Comparison of ENCODE assay signal across 23 cellular contexts in genomic region chr1:227789881-227790400, GRCh38. TPM values are rescaled to one million over a fixed set of nuclear protein-coding genes. Genes with fewer than 3 reads are reported as not detected.
DNase-seq lines count a peak whose midpoint lies in the region; ATAC-seq and TF ChIP-seq lines count a peak whose summit lies in the region.
"Had no signal": no experiment of that assay in that cellular context is flagged by ENCODE, and none has a peak within 500 bp of the region (broad histone marks: within the 10 kb centered on the region; RNA-seq: fewer than 3 reads in every experiment).

No MANE protein-coding gene starts in this region.

- H3K9me3 ChIP-seq in endodermal cell (ENCODE audit: control insufficient read depth, low read length) (no peaks in the 10 kb centered on the region), psoas muscle (no peaks in the 10 kb centered on the region)
- H3K9me3 ChIP-seq: adrenal gland, HAP-1, heart left ventricle, Peyer's patch, right lobe of liver had no signal

- TF ChIP-seq CTCF in endodermal cell (conservative IDR thresholded peaks at IDR 0.05), result peak; percentile 36
- TF ChIP-seq CTCF in psoas muscle (IDR thresholded peaks at IDR 0.05), result peak; percentile 0

- H3K9me3 Mint-ChIP-seq in endodermal cell, result no peaks in the 10 kb centered on the region
- H3K9me3 Mint-ChIP-seq: stimulated activated naive B cell treated with anti-CD40 and anti-IgM and Interleukin-4, amounts not matched to agents 10 μg/mL and 1 μg/mL and 100 μg/mL, for 72 hours had no signal

- intact Hi-C loops in psoas muscle (cut with DNase I), result loop anchor here in 1 of 2 donors (5.0 kb wide), 1 partner anchor 58 kb away; no protein-coding TSS in a partner anchor

- H3K27ac Mint-ChIP-seq in endodermal cell, result no peak overlapping the region
- H3K27ac Mint-ChIP-seq: activated CD4-positive, alpha-beta T cell treated with anti-CD3 and anti-CD28 coated beads for 36 hours; stimulated activated naive B cell treated with anti-CD40 and anti-IgM and Interleukin-4, amounts not matched to agents 10 μg/mL and 1 μg/mL and 100 μg/mL, for 72 hours had no signal

- H3K36me3 ChIP-seq in endodermal cell (ENCODE audit: control insufficient read depth, insufficient read depth, low read length) (no peaks in the 10 kb centered on the region), psoas muscle (ENCODE audit: insufficient read depth in 1 of 2, low read depth in 1 of 2) (no peaks in the 10 kb centered on the region)
- H3K36me3 ChIP-seq: adrenal gland, HAP-1, heart left ventricle, Peyer's patch, right lobe of liver had no signal

- H3K4me1 Mint-ChIP-seq in endodermal cell, result peaks cover 8% of the 10 kb centered on the region

- no peak overlapping the region for H3K27ac ChIP-seq in endodermal cell (ENCODE audit: low read depth, low read length)
- H3K27ac ChIP-seq in psoas muscle, result no peak overlapping the region
- H3K27ac ChIP-seq: Peyer's patch, right lobe of liver, SK-N-MC had no signal

- WGBS in endodermal cell (ENCODE audit: insufficient coverage in 1 of 2, insufficient read length in 1 of 2), 2 experiments, result 88 to 94% methylated on average over 4 to 6 of the region's 6 CpGs
- 91 to 95% (median 94%) methylated on average over 6 of the region's 6 CpGs for WGBS in psoas muscle, 3 donors

- no peak overlapping the region for H3K4me3 Mint-ChIP-seq in endodermal cell

- peak; percentile 79 for DNase-seq in G401 (ENCODE audit: low spot score)
- peak; percentile 41 for DNase-seq in NCI-H69 (lab: John Stamatoyannopoulos, UW)
- peak; percentile 57 for DNase-seq in endodermal cell
- no peak for DNase-seq in psoas muscle
- no peak for DNase-seq in NCI-H1417 treated with DMSO at 0.1 percent for 48 hours (lab: John Stamatoyannopoulos, UW)
- DNase-seq in mesenteric fat pad (ENCODE audit: low spot score), result no peak
- DNase-seq: activated CD4-positive, alpha-beta T cell treated with anti-CD3 and anti-CD28 coated beads for 36 hours; activated gamma-delta T cell; effector memory CD4-positive, alpha-beta T cell; NCI-H1436; NCI-H774; stimulated activated naive B cell treated with anti-CD40 and anti-IgM and Interleukin-4, amounts not matched to agents 10 μg/mL and 1 μg/mL and 100 μg/mL, for 72 hours had no signal

- H3K4me1 ChIP-seq in endodermal cell (ENCODE audit: control insufficient read depth, insufficient read depth, low read length) (peaks cover 8% of the 10 kb centered on the region), psoas muscle (peaks cover 18% of the 10 kb centered on the region)
- H3K4me1 ChIP-seq: HAP-1 had no signal

- ATAC-seq in psoas muscle (no peak), GM18861 (IDR thresholded peaks at IDR 0.05; ENCODE audit: unreplicated experiment) (no peak)
- ATAC-seq: activated CD4-positive, alpha-beta T cell treated with anti-CD3 and anti-CD28 coated beads for 36 hours; heart left ventricle; right lobe of liver; stimulated activated naive B cell treated with anti-CD40 and anti-IgM and Interleukin-4, amounts not matched to agents 10 μg/mL and 1 μg/mL and 100 μg/mL, for 72 hours had no signal

- H3K36me3 Mint-ChIP-seq in endodermal cell (ENCODE audit: low read depth), result no peaks in the 10 kb centered on the region
- H3K36me3 Mint-ChIP-seq: stimulated activated naive B cell treated with anti-CD40 and anti-IgM and Interleukin-4, amounts not matched to agents 10 μg/mL and 1 μg/mL and 100 μg/mL, for 72 hours had no signal

- no peak overlapping the region for H3K9ac ChIP-seq in endodermal cell (ENCODE audit: extremely low read depth, low read length, poor library complexity, severe bottlenecking)

- in situ Hi-C loops in G401 (cut with HindIII; ENCODE audit: low sequenced_read_pairs), result no loop called here

- H3K27me3 ChIP-seq in endodermal cell (ENCODE audit: control insufficient read depth, insufficient read depth, low read length, poor library complexity, severe bottlenecking) (peaks cover 47% of the 10 kb centered on the region), psoas muscle (ENCODE audit: insufficient read depth in 3 of 3, low read length in 2 of 3) (peaks cover 0 to 2% (median 0%) of the 10 kb centered on the region in 3 donors)
- H3K27me3 ChIP-seq: adrenal gland, Peyer's patch, right lobe of liver had no signal

- H3K4me3 ChIP-seq in endodermal cell (ENCODE audit: low read length) (no peak overlapping the region), psoas muscle (no peak overlapping the region)
- H3K4me3 ChIP-seq: adrenal gland, HAP-1, heart left ventricle, Peyer's patch, right lobe of liver had no signal

- peaks cover 47% of the 10 kb centered on the region for H3K27me3 Mint-ChIP-seq in endodermal cell (ENCODE audit: insufficient read depth)
- H3K27me3 Mint-ChIP-seq: activated CD4-positive, alpha-beta T cell treated with anti-CD3 and anti-CD28 coated beads for 36 hours had no signal

RNA-seq across cellular contexts. Expression of gene PRSS38, which starts 25.5 kb away (rescaled TPM):
- not detected in 2 replicates for total RNA-seq in G401 (2014; rRNA removed; shearing (Covaris generic))
- total RNA-seq in endodermal cell, result not detected
- not detected for polyA plus RNA-seq in endodermal cell (2013, experiment 1 of 2)
- not detected for polyA plus RNA-seq in endodermal cell (2013, experiment 2 of 2)
- total RNA-seq in psoas muscle, result not detected
- not detected for polyA plus RNA-seq in psoas muscle
- not detected for total RNA-seq in mesenteric fat pad
- total RNA-seq: activated CD4-positive, alpha-beta T cell treated with anti-CD3 and anti-CD28 coated beads for 36 hours; adrenal gland; heart left ventricle; liver; M059J; omental fat pad; Peyer's patch; right lobe of liver had no signal
- polyA plus RNA-seq: adrenal gland, heart left ventricle, liver, thymus had no signal

RNA-seq across cellular contexts. Expression of gene SNAP47, which starts 54.7 kb away (rescaled TPM):
- 72.9 and 84.9 TPM in 2 replicates for total RNA-seq in G401 (2014; rRNA removed; shearing (Covaris generic))
- total RNA-seq in endodermal cell (10 to 100 TPM; 42.5 to 46.6 TPM), psoas muscle (10 to 100 TPM; 19.6 to 40.5 (median 31.5) TPM), mesenteric fat pad (18.8 TPM)
- polyA plus RNA-seq in endodermal cell (2013, experiment 1 of 2), result 41.3 TPM
- 37.0 TPM for polyA plus RNA-seq in endodermal cell (2013, experiment 2 of 2)
- 10 to 100 TPM; 17.9 to 26.6 (median 20.4) TPM for polyA plus RNA-seq in psoas muscle

RNA-seq across cellular contexts. Expression of gene JMJD4, which starts 54.8 kb away (rescaled TPM):
- total RNA-seq in G401 (2014; rRNA removed; shearing (Covaris generic)), result 38.3 and 38.7 TPM in 2 replicates
- total RNA-seq in endodermal cell (10 to 100 TPM; 19.4 to 21.8 TPM), psoas muscle (10 to 100 TPM in 3 of 4 donors, 1 to 10 TPM in 1; 9.0 to 16.2 (median 14.3) TPM), mesenteric fat pad (18.4 TPM)
- 14.3 TPM for polyA plus RNA-seq in endodermal cell (2013, experiment 1 of 2)
- polyA plus RNA-seq in endodermal cell (2013, experiment 2 of 2), result 13.4 TPM
- polyA plus RNA-seq in psoas muscle, result 10 to 100 TPM; 12.4 to 20.5 (median 15.7) TPM

Comparison
In these comparisons a context has a peak if more than half of its experiments do, and no peak if none do; other contexts are left out.
1. DNase-seq: peak in G401 (single experiment), NCI-H69 (single experiment) and endodermal cell (single experiment); none in psoas muscle (0 of 2), NCI-H1417 treated with DMSO at 0.1 percent for 48 hours (single experiment) and mesenteric fat pad (single experiment).